22 cellular contexts compared by ENCODE assay signal in the genomic region with DNA sequence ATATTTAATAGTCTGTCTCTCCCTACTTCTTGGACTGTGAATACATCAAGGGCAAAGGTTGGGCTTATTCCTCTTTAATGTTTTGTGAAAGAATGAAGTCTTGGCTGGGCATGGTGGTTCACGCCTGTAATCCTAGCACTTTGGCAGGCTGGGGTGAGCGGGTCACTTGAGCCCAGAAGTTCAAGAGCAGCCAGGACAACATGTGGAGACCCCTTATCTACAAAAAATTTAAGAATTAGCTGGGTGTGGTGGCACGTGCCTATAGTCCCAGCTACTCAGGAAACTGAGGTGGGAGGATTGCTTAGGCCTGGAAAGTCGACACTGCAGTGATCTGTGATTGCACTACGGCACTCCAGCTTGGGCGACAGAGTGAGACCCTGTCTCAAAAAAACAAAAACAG.
"Had no signal": no experiment of that assay in that cellular context is flagged by ENCODE, and none has a peak within 500 bp of the region (broad histone marks: within the 10 kb centered on the region; RNA-seq: fewer than 3 reads in every experiment).

No MANE protein-coding gene starts in this region.

- H3K4me3 Mint-ChIP-seq: activated CD4-positive, alpha-beta memory T cell treated with anti-CD3 and anti-CD28 coated beads, Interleukin-2, amount 10 ng/mL, durations not matched to agents 7 days and 5 days; activated CD4-positive, alpha-beta T cell treated with anti-CD3 and anti-CD28 coated beads for 36 hours; activated naive CD8-positive, alpha-beta T cell treated with anti-CD3 and anti-CD28 coated beads for 36 hours; activated T-helper 17 cell treated with anti-CD3 and anti-CD28 coated beads, Interleukin-2, amount 50 U/mL, for 72 hours; brain; central memory CD8-positive, alpha-beta T cell; memory B cell; T-helper 17 cell; WTC11 had no signal

- H3K9me3 Mint-ChIP-seq: activated CD4-positive, alpha-beta memory T cell treated with anti-CD3 and anti-CD28 coated beads, Interleukin-2, amount 10 ng/mL, durations not matched to agents 7 days and 5 days; activated naive CD8-positive, alpha-beta T cell treated with anti-CD3 and anti-CD28 coated beads for 36 hours; activated T-helper 17 cell treated with anti-CD3 and anti-CD28 coated beads, Interleukin-2, amount 50 U/mL, for 72 hours; central memory CD8-positive, alpha-beta T cell; memory B cell; naive B cell; WTC11 had no signal

- H3K36me3 Mint-ChIP-seq: WTC11 had no signal

- H3K27ac ChIP-seq: esophagus muscularis mucosa, gastroesophageal sphincter, heart left ventricle, tibial artery had no signal

- H3K27ac Mint-ChIP-seq: activated CD4-positive, alpha-beta memory T cell treated with anti-CD3 and anti-CD28 coated beads, Interleukin-2, amount 10 ng/mL, durations not matched to agents 7 days and 5 days; activated T-helper 17 cell treated with anti-CD3 and anti-CD28 coated beads, Interleukin-2, amount 50 U/mL, for 72 hours; memory B cell; T-helper 17 cell; WTC11 had no signal

- H3K4me1 Mint-ChIP-seq: WTC11 had no signal

- H3K27me3 ChIP-seq: esophagus muscularis mucosa, gastroesophageal sphincter, heart left ventricle, tibial artery had no signal

- ATAC-seq: activated CD4-positive, alpha-beta T cell treated with anti-CD3 and anti-CD28 coated beads for 36 hours; activated T-helper 17 cell treated with anti-CD3 and anti-CD28 coated beads, Interleukin-2, amount 50 U/mL, for 72 hours; gastroesophageal sphincter; stimulated activated naive CD8-positive, alpha-beta T cell treated with anti-CD3 and anti-CD28 coated beads, Interleukin-15, Interleukin-2, amounts not matched to agents 100 U/mL and 50 U/mL, for 24 hours; T-helper 17 cell; WTC11 had no signal

- H3K4me3 ChIP-seq: esophagus muscularis mucosa, gastroesophageal sphincter, heart left ventricle, tibial artery had no signal

- DNase-seq: activated CD4-positive, alpha-beta memory T cell treated with anti-CD3 and anti-CD28 coated beads, Interleukin-2, amount 10 ng/mL, durations not matched to agents 7 days and 5 days; activated CD4-positive, alpha-beta T cell treated with anti-CD3 and anti-CD28 coated beads for 36 hours; activated naive CD4-positive, alpha-beta T cell; activated naive CD8-positive, alpha-beta T cell treated with anti-CD3 and anti-CD28 coated beads for 36 hours; activated T-cell treated with anti-CD3 and anti-CD28 coated beads, Interleukin-2, amount 50 U/mL, for 1 hour; amniotic stem cell; cortex of kidney; effector CD4-positive, alpha-beta T cell; heart left ventricle; naive B cell; stimulated activated CD4-positive, alpha-beta T cell treated with anti-CD3 and anti-CD28 coated beads, Interleukin-2, amount 100 ng/mL, for 24 hours; stimulated activated naive CD8-positive, alpha-beta T cell treated with anti-CD3 and anti-CD28 coated beads, Interleukin-15, Interleukin-2, amounts not matched to agents 100 U/mL and 50 U/mL, for 24 hours; substantia nigra; T-helper 17 cell; tibial artery had no signal

- H3K36me3 ChIP-seq: esophagus muscularis mucosa, tibial artery had no signal

- H3K27me3 Mint-ChIP-seq: activated CD4-positive, alpha-beta memory T cell treated with anti-CD3 and anti-CD28 coated beads, Interleukin-2, amount 10 ng/mL, durations not matched to agents 7 days and 5 days; activated CD4-positive, alpha-beta T cell treated with anti-CD3 and anti-CD28 coated beads for 36 hours; activated naive CD8-positive, alpha-beta T cell treated with anti-CD3 and anti-CD28 coated beads for 36 hours; activated T-helper 17 cell treated with anti-CD3 and anti-CD28 coated beads, Interleukin-2, amount 50 U/mL, for 72 hours; brain; central memory CD8-positive, alpha-beta T cell; memory B cell; naive B cell; T-helper 17 cell had no signal

- H3K9me3 ChIP-seq: esophagus muscularis mucosa, gastroesophageal sphincter, heart left ventricle, tibial artery had no signal
